ENCODE assay signal across 24 cellular contexts in the genomic region with DNA sequence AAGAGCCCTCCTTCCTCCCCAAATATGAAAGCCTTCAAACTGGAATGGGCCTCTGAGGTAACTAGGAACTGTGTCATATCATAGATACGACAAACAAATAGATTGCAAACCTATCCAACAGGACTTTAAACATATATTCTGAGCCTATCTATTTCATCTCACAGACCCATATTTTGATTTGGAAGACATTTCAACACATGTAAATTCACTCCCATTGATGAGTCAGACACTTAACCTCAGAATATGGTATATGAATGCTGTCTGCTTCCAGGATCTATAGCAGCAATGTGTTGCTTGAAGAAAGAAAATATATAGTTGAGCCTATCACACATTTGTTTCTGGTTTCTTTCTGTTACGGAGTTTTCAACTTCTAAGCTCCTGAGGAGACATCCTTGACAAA.
"Had no signal": no experiment of that assay in that cellular context is flagged by ENCODE, and none has a peak within 500 bp of the region (broad histone marks: within the 10 kb centered on the region; RNA-seq: fewer than 3 reads in every experiment).

No MANE protein-coding gene starts in this region.

- H3K4me1 Mint-ChIP-seq: activated naive CD8-positive, alpha-beta T cell treated with anti-CD3 and anti-CD28 coated beads, Interleukin-2, amount 10 ng/mL, durations not matched to agents 7 days and 5 days; T-helper 17 cell had no signal

- DNase-seq: activated CD4-positive, alpha-beta T cell treated with anti-CD3 and anti-CD28 coated beads, Interleukin-2, amount 50 U/mL, for 1 hour; activated CD4-positive, CD25-positive, alpha-beta regulatory T cell; activated CD8-positive, alpha-beta memory T cell treated with anti-CD3 and anti-CD28 coated beads, Interleukin-2, amount 50 U/mL, for 48 hours; activated CD8-positive, alpha-beta T cell treated with anti-CD3 and anti-CD28 coated beads for 36 hours; activated naive CD4-positive, alpha-beta T cell treated with anti-CD3 and anti-CD28 coated beads, Interleukin-2, amount 50 U/mL, for 16 hours; activated naive CD8-positive, alpha-beta T cell treated with anti-CD3 and anti-CD28 coated beads, Interleukin-2, amount 10 ng/mL, durations not matched to agents 7 days and 5 days; activated T-cell treated with anti-CD3 and anti-CD28 coated beads, Interleukin-2, amount 50 U/mL, for 1 hour; adrenal gland; anterior cingulate cortex; caudate nucleus; MG63; NCI-H1092 treated with DMSO at 0.1 percent for 48 hours; NCI-H1436; NCI-H187; NCI-H2081; NCI-H510A treated with DMSO at 0.1 percent for 48 hours; Peyer's patch; Right ventricle myocardium superior; T-helper 17 cell; T-helper 9 cell had no signal

- H3K4me3 Mint-ChIP-seq: activated CD8-positive, alpha-beta T cell treated with anti-CD3 and anti-CD28 coated beads for 36 hours; activated naive CD8-positive, alpha-beta T cell treated with anti-CD3 and anti-CD28 coated beads, Interleukin-2, amount 10 ng/mL, durations not matched to agents 7 days and 5 days; IgD-negative memory B cell; T-helper 17 cell had no signal

- H3K27ac Mint-ChIP-seq: activated CD8-positive, alpha-beta T cell treated with anti-CD3 and anti-CD28 coated beads for 36 hours; activated naive CD8-positive, alpha-beta T cell treated with anti-CD3 and anti-CD28 coated beads, Interleukin-2, amount 10 ng/mL, durations not matched to agents 7 days and 5 days; IgD-negative memory B cell; T-helper 17 cell had no signal

- H3K36me3 Mint-ChIP-seq: IgD-negative memory B cell had no signal

- H3K27me3 Mint-ChIP-seq: activated naive CD8-positive, alpha-beta T cell treated with anti-CD3 and anti-CD28 coated beads, Interleukin-2, amount 10 ng/mL, durations not matched to agents 7 days and 5 days; T-helper 17 cell had no signal

- H3K27ac ChIP-seq: adrenal gland, KMS-11, Peyer's patch, RWPE1, VCaP had no signal

- H3K9ac ChIP-seq: KMS-11 had no signal

- H3K4me3 ChIP-seq: adrenal gland, MG63, Peyer's patch had no signal

- H3K36me3 ChIP-seq: adrenal gland, MG63, Peyer's patch had no signal

- H3K9me3 Mint-ChIP-seq: IgD-negative memory B cell had no signal

- H3K4me2 ChIP-seq: KMS-11 had no signal

- H3K4me1 ChIP-seq: Peyer's patch had no signal

- H3K9me3 ChIP-seq: adrenal gland, MG63, Peyer's patch had no signal

- H3K27me3 ChIP-seq: adrenal gland, MG63, Peyer's patch had no signal
